In the genomic region with DNA sequence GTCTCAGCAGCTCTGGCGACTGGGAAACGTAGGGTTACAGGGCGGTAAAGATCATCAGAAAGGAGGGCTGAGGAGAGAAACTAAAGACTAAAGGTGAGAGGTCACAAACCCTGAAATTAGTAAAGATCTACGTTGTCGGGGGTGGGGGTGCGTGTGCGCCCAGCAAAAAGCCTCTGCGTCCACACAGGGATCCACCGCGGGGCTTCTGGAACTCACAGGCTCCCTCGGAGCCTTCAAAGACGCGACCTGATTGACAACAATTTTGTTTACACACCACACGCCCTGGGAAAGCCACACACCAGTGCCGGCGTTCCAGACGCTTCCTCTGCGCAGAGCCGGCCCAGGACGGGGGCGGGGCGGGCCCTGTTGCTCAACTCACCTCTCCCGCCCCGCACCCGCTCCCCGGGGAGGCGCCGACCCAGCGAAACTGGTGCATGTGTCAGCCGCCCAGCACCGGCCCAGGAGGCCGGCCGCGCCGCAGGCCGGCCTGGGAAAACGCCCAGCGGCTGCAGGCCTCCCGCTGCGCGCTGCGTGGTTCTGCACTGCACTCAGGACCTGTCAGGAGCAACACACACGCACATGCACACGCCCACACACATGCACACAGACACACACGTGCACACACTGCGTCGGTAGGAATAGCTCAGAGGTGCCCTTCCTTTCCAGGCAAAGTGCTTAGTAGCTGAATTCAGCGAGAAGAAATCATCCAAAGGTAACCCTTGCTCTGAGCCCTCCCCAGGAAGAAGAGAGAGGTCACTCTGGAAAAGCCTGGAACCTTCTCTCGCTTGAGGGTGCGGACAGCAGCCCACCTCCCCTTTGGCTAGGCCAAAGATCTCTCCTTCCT, we compare ENCODE assay signal across 8 cellular contexts. TPM values are rescaled to one million over a fixed set of nuclear protein-coding genes. Genes with fewer than 3 reads are reported as not detected.
DNase-seq lines count a peak whose midpoint lies in the region; ATAC-seq, FAIRE-seq and TF ChIP-seq lines count a peak whose summit lies in the region.

No MANE protein-coding gene starts in this region.

- H3K36me3 Mint-ChIP-seq in CD4-positive, CD25-positive, alpha-beta regulatory T cell = peaks cover 5% of the 10 kb centered on the region

- no peak overlapping the region for H3K27ac ChIP-seq in CD4-positive, CD25-positive, alpha-beta regulatory T cell (ENCODE audit: insufficient read depth, low read length, poor library complexity, severe bottlenecking)
- H3K27ac ChIP-seq in GM12878 (ENCODE audit: control insufficient read depth, insufficient read depth) (peak overlapping the region; percentile 96), small intestine (ENCODE audit: low read depth in 1 of 2, low read length in 1 of 2) (peak overlapping the region; percentile 95 to 98)

- H3K9me3 Mint-ChIP-seq in CD4-positive, CD25-positive, alpha-beta regulatory T cell = peaks cover 0 to 2% (median 0%) of the 10 kb centered on the region in 7 donors

- no peaks in the 10 kb centered on the region for H4K20me1 ChIP-seq in GM12878 (ENCODE audit: control insufficient read depth, insufficient read depth)

- TF ChIP-seq CTCF in GM12878 (IDR thresholded peaks at IDR 0.05 in 2 of 3, conservative IDR thresholded peaks at IDR 0.05 in 1 of 3; ENCODE audit: control insufficient read depth in 2 of 3, extremely low read depth in 1 of 3, insufficient read depth in 1 of 3, low read depth in 3 of 3, low read length in 3 of 3) = no peak

- intact Hi-C loops in GM12878 (cut with micrococcal nuclease; ENCODE audit: unreplicated experiment) = loop anchor here (1.0 to 5.0 kb wide), 5 partner anchors 21 to 156 kb away; a partner anchor contains a TSS

- H3K9me3 ChIP-seq in CD4-positive, CD25-positive, alpha-beta regulatory T cell (ENCODE audit: control insufficient read depth in 2 of 2, low read length in 2 of 2) = no peaks in the 10 kb centered on the region
- peaks cover 1% of the 10 kb centered on the region; the same call in 1 of the 3 replicates for H3K9me3 ChIP-seq in GM12878 (replicated peaks; ENCODE audit: control insufficient read depth, insufficient read depth, low read length)
- H3K9me3 ChIP-seq in small intestine (ENCODE audit: control insufficient read depth, low read depth) = no peaks in the 10 kb centered on the region

- H2AFZ ChIP-seq in GM12878 (ENCODE audit: control insufficient read depth, low read depth, low read length) = peak overlapping the region; percentile 71

- H3K4me3 Mint-ChIP-seq in CD4-positive, CD25-positive, alpha-beta regulatory T cell = peak overlapping the region; percentile 83 to 94 (median 88)

- H3K27me3 Mint-ChIP-seq in CD4-positive, CD25-positive, alpha-beta regulatory T cell = peaks cover 32% of the 10 kb centered on the region

- H3K4me3 ChIP-seq in CD4-positive, CD25-positive, alpha-beta regulatory T cell (ENCODE audit: low read depth, low read length) = peak overlapping the region; percentile 74
- peak overlapping the region; percentile 58 for H3K4me3 ChIP-seq in GM12878
- H3K4me3 ChIP-seq in small intestine (ENCODE audit: low read depth in 1 of 2, low read length in 2 of 2) = peak overlapping the region in 1 of 2 donors; percentile 47

- ATAC-seq in CD4-positive, CD25-positive, alpha-beta regulatory T cell (ENCODE audit: low read depth in 2 of 2) = peak; percentile 74 to 85
- ATAC-seq in GM19452 (IDR thresholded peaks at IDR 0.05; ENCODE audit: unreplicated experiment) (peak; percentile 81), HG03565 (IDR thresholded peaks at IDR 0.05; ENCODE audit: unreplicated experiment) (peak; percentile 62), GM12878 (peak; percentile 89)

- in situ Hi-C loops in GM12878 (cut with MboI) = no loop called here

- TF ChIP-seq EP300 in GM12878 (IDR thresholded peaks at IDR 0.05; ENCODE audit: borderline replicate concordance in 1 of 2, control insufficient read depth in 1 of 2, low read depth in 2 of 2, low read length in 2 of 2) = peak; percentile 23 to 59; a peak in 2 of 4 replicates

- SMC1A ChIA-PET in GM12878 (lab: Charles Lee; ENCODE audit: uncharacterized antibody, unreplicated experiment) = interaction anchor here (0.7 to 16.6 kb wide), 32 partner anchors 9 to 1404 kb away, joined by 3 to 266 read pairs (median 8); a partner anchor contains a TSS

- TF ChIP-seq POLR2A in GM12878 (IDR thresholded peaks at IDR 0.05; ENCODE audit: low read depth, low read length) = peak; percentile 77

- peaks cover 0 to 15% (median 8%) of the 10 kb centered on the region in 4 donors for H3K4me1 Mint-ChIP-seq in CD4-positive, CD25-positive, alpha-beta regulatory T cell

- H3K4me1 ChIP-seq in CD4-positive, CD25-positive, alpha-beta regulatory T cell (ENCODE audit: control insufficient read depth, insufficient read depth, low read length, poor library complexity, severe bottlenecking) = peaks cover 10% of the 10 kb centered on the region
- H3K4me1 ChIP-seq in GM12878 (ENCODE audit: control insufficient read depth, insufficient read depth, low read length) = peaks cover 37% of the 10 kb centered on the region
- peaks cover 4 to 11% of the 10 kb centered on the region in 2 donors for H3K4me1 ChIP-seq in small intestine (ENCODE audit: control insufficient read depth in 2 of 2, insufficient read depth in 1 of 2, low read depth in 1 of 2, low read length in 1 of 2)

- peak overlapping the region; percentile 66 to 92 (median 83) for H3K27ac Mint-ChIP-seq in CD4-positive, CD25-positive, alpha-beta regulatory T cell

- FAIRE-seq in GM12878 (lab: Jason Lieb, UNC) = peak; percentile 88
- FAIRE-seq in small intestine (lab: Jason Lieb, UNC) = no peak

- peak; percentile 46 to 63 (median 62) for DNase-seq in CD4-positive, CD25-positive, alpha-beta regulatory T cell
- DNase-seq in T-helper 9 cell = peak; percentile 63
- DNase-seq in GM12878 (ENCODE audit: low read depth, low spot score) = peak; percentile 65
- peak; percentile 21 for DNase-seq in iPS-NIHi11 (ENCODE audit: low spot score)
- DNase-seq in small intestine = peak; percentile 96
- no peak for DNase-seq in NCI-H1694 treated with DMSO at 0.1 percent for 48 hours (lab: John Stamatoyannopoulos, UW)

- H3K79me2 ChIP-seq in GM12878 (ENCODE audit: control insufficient read depth, insufficient read depth, low read length) = no peaks in the 10 kb centered on the region; the same call in none of the 2 replicates

- H3K9ac ChIP-seq in GM12878 (ENCODE audit: control insufficient read depth, insufficient read depth, low read length) = peak overlapping the region; percentile 85

- no peak for TF ChIP-seq RAD21 in GM12878 (IDR thresholded peaks at IDR 0.05; ENCODE audit: insufficient read depth, low read depth, low read length)

- 45% methylated on average over 46 of the region's 50 CpGs for WGBS in GM12878 (ENCODE audit: insufficient coverage, insufficient replicate concordance, low lambda C conversion rate, missing lambda C conversion rate)
- 3 to 10% (median 7%) methylated on average over 50 of the region's 50 CpGs for WGBS in small intestine, 3 donors

- RAD21 ChIA-PET in GM12878 (lab: Charles Lee; ENCODE audit: unreplicated experiment) = interaction anchor here (0.7 to 5.6 kb wide), 44 partner anchors 9 to 349 kb away, joined by 3 to 136 read pairs (median 6); a partner anchor contains a TSS

- H3K27me3 ChIP-seq in CD4-positive, CD25-positive, alpha-beta regulatory T cell (ENCODE audit: control insufficient read depth, insufficient read depth, low read length) = no peaks in the 10 kb centered on the region
- H3K27me3 ChIP-seq in GM12878 (replicated peaks in 1 of 2; ENCODE audit: control insufficient read depth in 2 of 2, insufficient read depth in 2 of 2, low read length in 1 of 2) = no peaks in the 10 kb centered on the region
- no peaks in the 10 kb centered on the region for H3K27me3 ChIP-seq in small intestine (ENCODE audit: control insufficient read depth in 2 of 2, insufficient read depth in 2 of 2, low read length in 2 of 2)

- POLR2A ChIA-PET in GM12878 (lab: Charles Lee) = interaction anchor here (0.6 to 3.2 kb wide), 20 partner anchors 19 to 299 kb away, joined by 3 to 36 read pairs (median 6); a partner anchor contains a TSS

- CTCF ChIA-PET in GM12878 (lab: Yijun Ruan, JAX) = interaction anchor here (0.8 to 2.9 kb wide), 22 partner anchors 18 to 1391 kb away, joined by 3 to 42 read pairs (median 5); a partner anchor contains a TSS

- H3K4me2 ChIP-seq in GM12878 (ENCODE audit: control insufficient read depth, insufficient read depth) = peak overlapping the region; percentile 67

- no peaks in the 10 kb centered on the region for H3K36me3 ChIP-seq in CD4-positive, CD25-positive, alpha-beta regulatory T cell (ENCODE audit: control insufficient read depth, insufficient read depth, low read length)
- H3K36me3 ChIP-seq in GM12878 (ENCODE audit: control insufficient read depth in 2 of 2, insufficient read depth in 2 of 2, low read length in 1 of 2) (no peaks in the 10 kb centered on the region), small intestine (ENCODE audit: control insufficient read depth in 2 of 2, insufficient read depth in 2 of 2, low read length in 2 of 2) (no peaks in the 10 kb centered on the region)

- no TSS peak for BruUV-seq in GM12878 (replicated peaks; lab: Mats Ljungman, UMichigan)

RNA-seq across cellular contexts. Expression of a gene that starts 57.2 kb away (rescaled TPM):
- 186 TPM for total RNA-seq in CD4-positive, CD25-positive, alpha-beta regulatory T cell
- 10 to 100 TPM in 3 of 4 donors, 1 to 10 TPM in 1; 9.8 to 17.8 (median 12.2) TPM for polyA plus RNA-seq in CD4-positive, CD25-positive, alpha-beta regulatory T cell
- 1,061 and 1,083 TPM in 2 replicates for total RNA-seq in GM12878 (2013; cell fraction: nucleolus; rRNA removed)
- total RNA-seq in GM12878 (2014; rRNA removed) = 68.0 and 68.8 TPM in 2 replicates
- 73.7 and 80.8 TPM in 2 replicates for total RNA-seq in GM12878 (2014; rRNA removed; fragmentation: Illumina TruSeq; extraction: Trizol)
- 116 and 133 TPM in 2 replicates for total RNA-seq in GM12878 (2021)
- polyA plus RNA-seq in GM12878 (2011; ENCODE audit: low read depth) = 28.7 TPM
- polyA plus RNA-seq in GM12878 (2011; rRNA removed) = 21.3 and 24.7 TPM in 2 replicates
- 21.4 and 24.5 TPM in 2 replicates for polyA plus RNA-seq in GM12878 (2011; cell fraction: cytosol; rRNA removed)
- 69.4 and 82.0 TPM in 2 replicates for polyA plus RNA-seq in GM12878 (2011; cell fraction: nucleus; rRNA removed)
- polyA plus RNA-seq in GM12878 (2012) = 43.0 and 45.3 TPM in 2 replicates
- polyA plus RNA-seq in GM12878 (2014; fragmentation: Illumina TruSeq; extraction: Trizol) = 59.2 and 69.9 TPM in 2 replicates
- polyA plus RNA-seq in GM12878 (2014; fragmentation: Nextera tagmentation; extraction: Ambion mirVana) = 10 to 100 TPM; 37.7 to 73.9 TPM
- polyA plus RNA-seq in GM12878 (2014; rRNA removed) = 50.0 and 59.1 TPM in 2 replicates
- 10 to 100 TPM; 32.4 to 39.1 TPM for polyA plus RNA-seq in GM12878 (2016; fragmentation: Nextera tagmentation; extraction: Ambion mirVana)
- 124 and 158 TPM in 2 replicates for polyA minus RNA-seq in GM12878 (2011; rRNA and poly(A)+ RNA removed)
- polyA minus RNA-seq in GM12878 (2011; cell fraction: cytosol; rRNA and poly(A)+ RNA removed) = 32.6 and 38.9 TPM in 2 replicates
- 206 and 401 TPM in 2 replicates for polyA minus RNA-seq in GM12878 (2011; cell fraction: nucleus; rRNA and poly(A)+ RNA removed)
- polyA plus RNA-seq in small intestine = 10 to 100 TPM in 2 of 3 donors, 1 to 10 TPM in 1; 7.3 to 23.3 (median 10.7) TPM
